ENCODE assay signal across 19 cellular contexts in genomic region chr13:49893591-49893990, GRCh38. TPM values are rescaled to one million over a fixed set of nuclear protein-coding genes. Genes with fewer than 3 reads are reported as not detected.
DNase-seq lines count a peak whose midpoint lies in the region; ATAC-seq and TF ChIP-seq lines count a peak whose summit lies in the region.
"Had no signal": no experiment of that assay in that cellular context is flagged by ENCODE, and none has a peak within 500 bp of the region (broad histone marks: within the 10 kb centered on the region; RNA-seq: fewer than 3 reads in every experiment).

No MANE protein-coding gene starts in this region.

- peak; percentile 37 to 51 for TF ChIP-seq RAD21 in liver (IDR thresholded peaks at IDR 0.05)

- no peak overlapping the region for H3K9ac ChIP-seq in liver (ENCODE audit: low read depth in 1 of 2, low read length in 2 of 2)
- H3K9ac ChIP-seq: BLaER1, GM23248 had no signal

- H3K4me3 ChIP-seq in liver (ENCODE audit: low read depth in 1 of 3, low read length in 3 of 3) (no peak overlapping the region), left lung (no peak overlapping the region)
- H3K4me3 ChIP-seq: BLaER1, GM12878, GM23248 had no signal

- H3K4me1 ChIP-seq in liver (ENCODE audit: control insufficient read depth in 4 of 4, insufficient read depth in 4 of 4, low read length in 3 of 4): peaks cover 0 to 4% (median 4%) of the 10 kb centered on the region in 4 donors
- no peaks in the 10 kb centered on the region for H3K4me1 ChIP-seq in left lung
- H3K4me1 ChIP-seq: BLaER1, Caco-2 had no signal

- no peak for ATAC-seq in left lung
- ATAC-seq: CD8-positive, alpha-beta T cell; GM12878 had no signal

- H3K27me3 ChIP-seq in liver (ENCODE audit: control insufficient read depth in 4 of 4, insufficient read depth in 4 of 4, low read length in 3 of 4) (no peaks in the 10 kb centered on the region), left lung (no peaks in the 10 kb centered on the region)
- H3K27me3 ChIP-seq: BLaER1 had no signal

- intact Hi-C loops in left lung (cut with DNase I): no loop called here

- H3K27ac ChIP-seq in liver (ENCODE audit: low read depth in 1 of 2, low read length in 2 of 2): peak overlapping the region in 1 of 2 donors; percentile 51
- H3K27ac ChIP-seq in left lung: no peak overlapping the region
- H3K27ac ChIP-seq: 22Rv1, BLaER1, C4-2B, GM23248 had no signal

- TF ChIP-seq CTCF in liver (IDR thresholded peaks at IDR 0.05; ENCODE audit: low read depth, low read length, missing input control) (no peak), left lung (IDR thresholded peaks at IDR 0.05) (no peak)

- no peaks in the 10 kb centered on the region for H3K36me3 ChIP-seq in liver (ENCODE audit: control insufficient read depth in 4 of 4, insufficient read depth in 3 of 4, low read depth in 1 of 4, low read length in 3 of 4)
- no peaks in the 10 kb centered on the region for H3K36me3 ChIP-seq in left lung
- H3K36me3 ChIP-seq: BLaER1 had no signal

- 37% methylated on average over 3 of the region's 3 CpGs for WGBS in liver

- DNase-seq in ELF-1 (ENCODE audit: low read depth, low spot score): peak; percentile 21
- DNase-seq in islet precursor cell: peak; percentile 57
- DNase-seq in activated CD8-positive, alpha-beta memory T cell treated with anti-CD3 and anti-CD28 coated beads for 24 hours: no peak
- no peak for DNase-seq in left lung
- no peak for DNase-seq in glomerular visceral epithelial cell (ENCODE audit: extremely low spot score)
- DNase-seq: Caco-2; CD4-positive, CD25-positive, alpha-beta regulatory T cell; CD8-positive, alpha-beta T cell; DMS153; DND-41; GDM1; GM23248; H7; HCEC 1CT had no signal

- H3K9me3 ChIP-seq in liver (ENCODE audit: control insufficient read depth in 4 of 4, low read length in 3 of 4): no peaks in the 10 kb centered on the region
- H3K9me3 ChIP-seq in left lung: no peaks in the 10 kb centered on the region

TF ChIP-seq in liver, 16 proteins besides CTCF, POLR2A, EP300 and RAD21:
- peak; percentile 100 for TF ChIP-seq HNF4A (conservative IDR thresholded peaks at IDR 0.05)
- TF ChIP-seq SP1 (IDR thresholded peaks at IDR 0.05): peak; percentile 94
- peak; percentile 84 for TF ChIP-seq REST (IDR thresholded peaks at IDR 0.05)
- TF ChIP-seq FOXA2 (IDR thresholded peaks at IDR 0.05): peak; percentile 72
- peak; percentile 51 to 84 for TF ChIP-seq JUND (IDR thresholded peaks at IDR 0.05)
- peak; percentile 89 for TF ChIP-seq MAX (IDR thresholded peaks at IDR 0.05)
- TF ChIP-seq GABPA (IDR thresholded peaks at IDR 0.05 in 1 of 2, conservative IDR thresholded peaks at IDR 0.05 in 1 of 2): no peak
- peak in 1 of 2 donors; percentile 14 for TF ChIP-seq EGR1 (IDR thresholded peaks at IDR 0.05; ENCODE audit: low read depth in 2 of 2)
- peak; percentile 41 for TF ChIP-seq FOXA1 (IDR thresholded peaks at IDR 0.05)
- TF ChIP-seq RXRA (IDR thresholded peaks at IDR 0.05): peak; percentile 89 to 95
- peak; percentile 85 for TF ChIP-seq ATF3 (IDR thresholded peaks at IDR 0.05)
- no peak for TF ChIP-seq TAF1 (conservative IDR thresholded peaks at IDR 0.05)
- TF ChIP-seq ZBTB33 (IDR thresholded peaks at IDR 0.05): peak; percentile 90
- TF ChIP-seq YY1 (IDR thresholded peaks at IDR 0.05): peak; percentile 67
- TF ChIP-seq NR2F2 (IDR thresholded peaks at IDR 0.05): peak; percentile 99
- TF ChIP-seq HNF4G (IDR thresholded peaks at IDR 0.05): peak; percentile 98

RNA-seq across cellular contexts. Expression of gene SPRYD7, which starts 42.5 kb away (rescaled TPM):
- total RNA-seq in liver: 1 to 10 TPM; 3.7 to 3.9 TPM
- 10 to 100 TPM in 1 of 2 donors, 1 to 10 TPM in 1; 5.7 to 10.1 TPM for polyA plus RNA-seq in liver
- 10 to 100 TPM; 10.4 to 13.9 TPM for total RNA-seq in left lung

Comparison
In these comparisons a context has a peak if more than half of its experiments do, and no peak if none do; other contexts are left out.
1. DNase-seq: peak in ELF-1 (single experiment) and islet precursor cell (single experiment); none in activated CD8-positive, alpha-beta memory T cell treated with anti-CD3 and anti-CD28 coated beads for 24 hours (single experiment), left lung (0 of 2) and glomerular visceral epithelial cell (single experiment).